11 cellular contexts compared by ENCODE assay signal in the genomic region with DNA sequence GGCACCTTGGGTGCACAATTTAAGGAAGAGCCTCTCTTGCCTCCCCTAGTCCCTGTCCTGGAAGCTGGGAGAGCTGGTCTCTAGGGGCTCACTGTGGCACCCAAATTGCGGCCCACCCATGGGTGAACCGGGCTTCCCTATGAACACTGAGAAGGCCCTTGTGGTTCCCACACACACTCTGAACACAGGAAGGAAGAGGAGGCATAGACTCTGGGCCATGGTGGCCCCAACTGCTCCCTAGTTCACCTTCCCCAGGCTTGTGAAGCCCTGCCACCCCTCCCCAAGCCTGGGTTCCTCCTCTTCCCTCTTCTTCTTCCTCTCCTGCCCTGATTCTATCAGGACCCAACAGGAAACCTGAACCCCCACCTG. TPM values are rescaled to one million over a fixed set of nuclear protein-coding genes. Genes with fewer than 3 reads are reported as not detected.
DNase-seq lines count a peak whose midpoint lies in the region; ATAC-seq and TF ChIP-seq lines count a peak whose summit lies in the region.
"Had no signal": no experiment of that assay in that cellular context is flagged by ENCODE, and none has a peak within 500 bp of the region (broad histone marks: within the 10 kb centered on the region; RNA-seq: fewer than 3 reads in every experiment).

No MANE protein-coding gene starts in this region.

- H3K36me3 ChIP-seq in DOHH2 (ENCODE audit: control insufficient read depth, low read length) = peaks cover 51% of the 10 kb centered on the region
- peaks cover 48% of the 10 kb centered on the region for H3K36me3 ChIP-seq in RWPE2 (ENCODE audit: low read depth)
- H3K36me3 ChIP-seq: neural progenitor cell had no signal

- peaks cover 53% of the 10 kb centered on the region for H3K36me3 Mint-ChIP-seq in effector memory CD8-positive, alpha-beta T cell (ENCODE audit: insufficient read depth)
- H3K36me3 Mint-ChIP-seq: neural progenitor cell had no signal

- ATAC-seq in RWPE2 (ENCODE audit: low read depth) = no peak
- peak; percentile 6 for ATAC-seq in effector memory CD8-positive, alpha-beta T cell (replicated peaks)
- ATAC-seq in HG02798 (IDR thresholded peaks at IDR 0.05; ENCODE audit: poor library complexity, unreplicated experiment) = no peak
- ATAC-seq in GM21723 (IDR thresholded peaks at IDR 0.05; ENCODE audit: unreplicated experiment) = no peak

- H3K4me1 Mint-ChIP-seq in effector memory CD8-positive, alpha-beta T cell (ENCODE audit: low read depth in 2 of 2) = peaks cover 50 to 52% of the 10 kb centered on the region in 2 donors

- DNase-seq in RWPE2 (ENCODE audit: low spot score) = no peak
- no peak for DNase-seq in effector memory CD8-positive, alpha-beta T cell
- DNase-seq in H4 (ENCODE audit: low spot score) = no peak
- DNase-seq in NK-92 (lab: John Stamatoyannopoulos, UW; ENCODE audit: unreplicated experiment) = no peak
- DNase-seq: EL, NCI-H2081 treated with DMSO at 0.1 percent for 48 hours had no signal

- peaks cover 9% of the 10 kb centered on the region; the same call in 1 of the 2 replicates for H4K20me1 ChIP-seq in DOHH2 (ENCODE audit: control insufficient read depth, insufficient read depth, low read depth, low read length)

- H3K4me3 Mint-ChIP-seq in effector memory CD8-positive, alpha-beta T cell = peak overlapping the region; percentile 59 to 67

- no peaks in the 10 kb centered on the region for H3F3A ChIP-seq in DOHH2 (ENCODE audit: control insufficient read depth, insufficient read depth)

- H3K9me3 ChIP-seq in DOHH2 (ENCODE audit: control insufficient read depth, insufficient read depth, low read length) = no peaks in the 10 kb centered on the region
- no peaks in the 10 kb centered on the region for H3K9me3 ChIP-seq in RWPE2 (ENCODE audit: severe bottlenecking)

- H3K27me3 Mint-ChIP-seq in effector memory CD8-positive, alpha-beta T cell = no peaks in the 10 kb centered on the region

- H3K79me2 ChIP-seq in DOHH2 (ENCODE audit: control insufficient read depth, low read length) = peaks cover 95% of the 10 kb centered on the region

- TF ChIP-seq CTCF in DOHH2 (IDR thresholded peaks at IDR 0.05; ENCODE audit: low read depth, low read length, poor library complexity, severe bottlenecking) = no peak
- no peak for TF ChIP-seq CTCF in RWPE2 (IDR thresholded peaks at IDR 0.05; ENCODE audit: poor library complexity, severe bottlenecking)

- H3K4me3 ChIP-seq in DOHH2 (ENCODE audit: low read length) = no peak overlapping the region
- no peak overlapping the region for H3K4me3 ChIP-seq in RWPE2 (ENCODE audit: severe bottlenecking)
- no peak overlapping the region for H3K4me3 ChIP-seq in skin epidermis
- H3K4me3 ChIP-seq: neural progenitor cell had no signal

- H3K9me3 Mint-ChIP-seq in effector memory CD8-positive, alpha-beta T cell = no peaks in the 10 kb centered on the region
- H3K9me3 Mint-ChIP-seq: neural progenitor cell had no signal

- peaks cover 66% of the 10 kb centered on the region for H3K4me1 ChIP-seq in DOHH2 (ENCODE audit: control insufficient read depth, low read length)
- peaks cover 42% of the 10 kb centered on the region for H3K4me1 ChIP-seq in RWPE2 (ENCODE audit: insufficient read depth, poor library complexity, severe bottlenecking)

- peak overlapping the region; percentile 13; the same call in 1 of the 2 replicates for H3K4me2 ChIP-seq in DOHH2 (ENCODE audit: low read length)
- H3K4me2 ChIP-seq: neural progenitor cell had no signal

- peak overlapping the region; percentile 30; the same call in 1 of the 2 replicates for H3K27ac ChIP-seq in DOHH2 (ENCODE audit: low read depth, low read length)
- peak overlapping the region; percentile 94 for H3K27ac ChIP-seq in RWPE2 (ENCODE audit: poor library complexity, severe bottlenecking)
- peak overlapping the region in 13 of 21 experiments; percentile 14 to 83 (median 65) for H3K27ac ChIP-seq in skin epidermis
- H3K27ac ChIP-seq: neural progenitor cell had no signal

- no peaks in the 10 kb centered on the region for H3K9me2 ChIP-seq in DOHH2 (replicated peaks; ENCODE audit: control insufficient read depth, low read length)

- H3K27me3 ChIP-seq in DOHH2 (ENCODE audit: control insufficient read depth, low read length) (no peaks in the 10 kb centered on the region), RWPE2 (ENCODE audit: insufficient read depth, poor library complexity, severe bottlenecking) (no peaks in the 10 kb centered on the region)
- H3K27me3 ChIP-seq: neural progenitor cell had no signal

- peak overlapping the region; percentile 96 to 97 for H3K27ac Mint-ChIP-seq in effector memory CD8-positive, alpha-beta T cell

RNA-seq across cellular contexts. Expression of gene SREBF1, which starts 10.5 kb away (rescaled TPM):
- total RNA-seq in H4 (2014; rRNA removed; shearing (Covaris generic)) = 63.9 and 65.8 TPM in 2 replicates

Comparison
In these comparisons a context has a peak if more than half of its experiments do, and no peak if none do; other contexts are left out.
1. H3K27ac ChIP-seq: peak in every context shown above with its lines; median percentile 94 in RWPE2; 65 in skin epidermis; 30 in DOHH2.